Comparison of ENCODE assay signal across 18 cellular contexts in genomic region chr5:179879690-179880010, GRCh38.
"Had no signal": no experiment of that assay in that cellular context is flagged by ENCODE, and none has a peak within 500 bp of the region (broad histone marks: within the 10 kb centered on the region; RNA-seq: fewer than 3 reads in every experiment).

No MANE protein-coding gene starts in this region.

- H3K4me1 ChIP-seq: right atrium auricular region, suprapubic skin had no signal

- H3K4me3 ChIP-seq: coronary artery, hepatocyte, right atrium auricular region, suprapubic skin, tibial artery had no signal

- H3K4me2 ChIP-seq: hepatocyte had no signal

- DNase-seq: effector CD4-positive, alpha-beta T cell; endodermal cell; erythroblast; foreskin melanocyte; head of caudate nucleus; kidney glomerular epithelial cell; mammary epithelial cell; naive thymus-derived CD8-positive, alpha-beta T cell; small intestine; stimulated activated CD4-positive, alpha-beta T cell treated with anti-CD3 and anti-CD28 coated beads, Interleukin-2, amount 100 ng/mL, for 48 hours; stimulated activated naive CD8-positive, alpha-beta T cell treated with anti-CD3 and anti-CD28 coated beads, Interleukin-15, Interleukin-2, amounts not matched to agents 100 U/mL and 50 U/mL, for 24 hours; tibial artery had no signal

- H2AFZ ChIP-seq: hepatocyte had no signal

- H3K27ac Mint-ChIP-seq: endodermal cell; naive thymus-derived CD8-positive, alpha-beta T cell had no signal

- H3K27ac ChIP-seq: coronary artery, hepatocyte, right atrium auricular region, suprapubic skin had no signal

- H3K79me2 ChIP-seq: hepatocyte had no signal

- ATAC-seq: naive thymus-derived CD8-positive, alpha-beta T cell had no signal

- FAIRE-seq: endothelial cell of umbilical vein, islet of Langerhans, small intestine had no signal

- H3K27me3 ChIP-seq: hepatocyte, right atrium auricular region, suprapubic skin, tibial artery had no signal

- H3K9me3 ChIP-seq: suprapubic skin had no signal
